8 cellular contexts compared by ENCODE assay signal in the genomic region with DNA sequence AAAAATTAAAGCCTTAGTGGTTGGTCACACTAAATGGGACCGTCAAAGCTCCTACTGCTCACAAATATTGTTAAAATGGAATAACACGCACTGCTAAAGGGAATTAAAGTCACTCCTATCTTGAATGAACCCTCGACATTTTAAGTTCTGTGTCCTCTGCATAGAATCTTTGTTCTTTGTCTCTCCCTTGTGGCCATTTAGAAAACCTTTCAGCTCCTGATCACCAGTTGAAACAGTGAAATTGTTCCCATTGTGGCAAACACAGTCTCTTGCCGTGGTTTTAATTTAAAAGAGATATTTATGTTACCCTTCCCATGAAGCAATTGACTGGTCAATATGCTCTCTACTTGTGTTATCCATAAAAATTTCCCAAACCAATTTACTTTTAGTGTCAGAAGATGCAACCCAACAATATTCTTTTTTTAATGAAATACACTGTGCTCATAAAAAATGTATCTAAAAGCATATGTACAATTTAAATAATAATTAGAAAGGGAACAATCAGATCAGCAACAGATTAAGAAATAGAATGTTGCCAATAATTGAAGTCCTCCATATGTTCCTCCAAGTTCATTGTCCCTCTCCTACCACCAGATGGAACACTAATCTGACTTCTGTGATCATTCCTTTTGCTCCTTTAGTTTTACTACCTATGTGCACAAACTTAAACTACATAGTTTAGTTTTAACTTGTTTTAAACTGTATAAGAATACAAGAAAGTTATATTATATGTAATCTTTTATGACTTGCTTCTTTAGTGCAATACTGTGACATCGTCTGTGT. TPM values are rescaled to one million over a fixed set of nuclear protein-coding genes. Genes with fewer than 3 reads are reported as not detected.
A peak's percentile ranks its signal among the peaks of the same experiment; 100 is the strongest.
DNase-seq lines count a peak whose midpoint lies in the region; ATAC-seq, FAIRE-seq and TF ChIP-seq lines count a peak whose summit lies in the region.
"Not testable (repeated sequence)": the region's sequence is repeated elsewhere in the genome, so short reads cannot be mapped to it uniquely, and the experiment has no call there.

No MANE protein-coding gene starts in this region.

- intact Hi-C loops in CD4-positive, alpha-beta memory T cell (cut with micrococcal nuclease) = not testable (repeated sequence)

- not testable (repeated sequence) for H3K79me2 ChIP-seq in keratinocyte (ENCODE audit: control insufficient read depth, insufficient read depth, low read length)

- H3K4me3 ChIP-seq in CD4-positive, alpha-beta memory T cell (ENCODE audit: low read length in 2 of 2); keratinocyte (ENCODE audit: control insufficient read depth in 2 of 3, extremely low read depth in 1 of 3, insufficient read depth in 2 of 3, low read depth in 1 of 3, low read length in 3 of 3); small intestine (ENCODE audit: low read depth in 1 of 2, low read length in 2 of 2): not testable (repeated sequence)

- peak overlapping the region in 3 of 7 donors; percentile 25 to 81 (median 35) for H3K27ac Mint-ChIP-seq in CD4-positive, alpha-beta memory T cell
- H3K27ac Mint-ChIP-seq in T-cell = not testable (repeated sequence)

- WGBS in small intestine, 3 donors = 21 to 27% (median 22%) methylated on average over 5 of the region's 5 CpGs

- not testable (repeated sequence) for H3K9me1 ChIP-seq in keratinocyte (ENCODE audit: control insufficient read depth, extremely low read depth, insufficient read depth, low read length)

- H3K4me1 ChIP-seq in CD4-positive, alpha-beta memory T cell (ENCODE audit: insufficient read depth, low read length); keratinocyte (ENCODE audit: control insufficient read depth, extremely low read depth, insufficient read depth, low read length); small intestine (ENCODE audit: control insufficient read depth in 2 of 2, insufficient read depth in 1 of 2, low read depth in 1 of 2, low read length in 1 of 2): not testable (repeated sequence)

- H2AFZ ChIP-seq in keratinocyte (ENCODE audit: control insufficient read depth, low read length) = not testable (repeated sequence)

- dilution Hi-C loops in keratinocyte (cut with MboI; ENCODE audit: extremely low pct_ligation_motif_present, low sequenced_read_pairs) = not testable (repeated sequence)

- not testable (repeated sequence) for FAIRE-seq in keratinocyte (lab: Jason Lieb, UNC)
- FAIRE-seq in small intestine (lab: Jason Lieb, UNC) = peak; percentile 86

- TF ChIP-seq CTCF in keratinocyte (optimal IDR thresholded peaks at IDR 0.05 in 1 of 3, IDR thresholded peaks at IDR 0.05 in 1 of 3, conservative IDR thresholded peaks at IDR 0.05 in 1 of 3; ENCODE audit: extremely low read depth in 1 of 3, insufficient read depth in 2 of 3, low read length in 3 of 3) = peak; percentile 10 to 52 (median 31)

- ATAC-seq in GM19035 (IDR thresholded peaks at IDR 0.05; ENCODE audit: unreplicated experiment) (peak; percentile 88), HG03045 (IDR thresholded peaks at IDR 0.05; ENCODE audit: unreplicated experiment) (peak; percentile 58), T-cell (replicated peaks in 1 of 4) (peak; percentile 49 to 87 (median 72))

- not testable (repeated sequence) for H3K4me2 ChIP-seq in keratinocyte (ENCODE audit: control insufficient read depth, extremely low read depth, insufficient read depth, low read depth, low read length)

- not testable (repeated sequence) for H3K4me1 Mint-ChIP-seq in CD4-positive, alpha-beta memory T cell; T-cell

- not testable (repeated sequence) for H3K9me3 Mint-ChIP-seq in CD4-positive, alpha-beta memory T cell; T-cell

- CTCF ChIA-PET in CD4-positive, alpha-beta memory T cell (lab: Charles Lee; ENCODE audit: partially characterized antibody) = interaction anchor here (0.8 to 2.9 kb wide), 8 partner anchors 8 to 655 kb away, joined by 3 to 18 read pairs (median 4); a partner anchor contains a TSS
- CTCF ChIA-PET in T-cell (lab: Charles Lee) = interaction anchor here (1.0 to 1.2 kb wide), 3 partner anchors 320 to 496 kb away, joined by 4 to 8 read pairs (median 4); no protein-coding TSS in a partner anchor

- H3K27me3 Mint-ChIP-seq in CD4-positive, alpha-beta memory T cell; T-cell: not testable (repeated sequence)

- peak in 4 of 5 donors; percentile 46 to 57 (median 48) for DNase-seq in CD4-positive, alpha-beta memory T cell
- DNase-seq in NCI-H1436 (lab: John Stamatoyannopoulos, UW) = peak; percentile 1
- DNase-seq in T-cell = peak in 2 of 34 experiments; percentile 2 to 7
- peak; percentile 81 for DNase-seq in dermis blood vessel endothelial cell
- not testable (repeated sequence) for DNase-seq in keratinocyte (ENCODE audit: low read depth, low spot score)
- peak; percentile 70 for DNase-seq in small intestine

- H3K27ac ChIP-seq in CD4-positive, alpha-beta memory T cell (ENCODE audit: low read depth, low read length); keratinocyte (ENCODE audit: control insufficient read depth, insufficient read depth, low read length); small intestine (ENCODE audit: low read depth in 1 of 2, low read length in 1 of 2): not testable (repeated sequence)

- POLR2A ChIA-PET in CD4-positive, alpha-beta memory T cell (lab: Charles Lee; ENCODE audit: partially characterized antibody) = interaction anchor here (1.7 kb wide), 1 partner anchor 164 kb away, joined by 4 read pairs; a partner anchor contains a TSS
- POLR2A ChIA-PET in T-cell (lab: Charles Lee) = not testable (repeated sequence)

- not testable (repeated sequence) for H3K27me3 ChIP-seq in CD4-positive, alpha-beta memory T cell (ENCODE audit: insufficient read depth, low read length); keratinocyte (ENCODE audit: control insufficient read depth, extremely low read depth, insufficient read depth, low read length); small intestine (ENCODE audit: control insufficient read depth in 2 of 2, insufficient read depth in 2 of 2, low read length in 2 of 2)

- not testable (repeated sequence) for H3K4me3 Mint-ChIP-seq in CD4-positive, alpha-beta memory T cell; T-cell

- not testable (repeated sequence) for H3K9ac ChIP-seq in keratinocyte (ENCODE audit: control insufficient read depth, extremely low read depth, insufficient read depth, low read length)

- not testable (repeated sequence) for H3K36me3 ChIP-seq in CD4-positive, alpha-beta memory T cell (ENCODE audit: insufficient read depth, low read length); keratinocyte (ENCODE audit: control insufficient read depth in 2 of 2, extremely low read depth in 1 of 2, insufficient read depth in 2 of 2, low read length in 2 of 2); small intestine (ENCODE audit: control insufficient read depth in 2 of 2, insufficient read depth in 2 of 2, low read length in 2 of 2)

- H4K20me1 ChIP-seq in keratinocyte (ENCODE audit: control insufficient read depth, extremely low read depth, insufficient read depth, low read length) = not testable (repeated sequence)

- not testable (repeated sequence) for H3K36me3 Mint-ChIP-seq in CD4-positive, alpha-beta memory T cell; T-cell

- H3K9me3 ChIP-seq in CD4-positive, alpha-beta memory T cell (ENCODE audit: control insufficient read depth in 1 of 2, low read length in 2 of 2); keratinocyte (ENCODE audit: control insufficient read depth, low read depth, low read length); small intestine (ENCODE audit: control insufficient read depth, low read depth): not testable (repeated sequence)

RNA-seq across cellular contexts. Expression of a gene that starts 20.3 kb away (rescaled TPM):
- total RNA-seq in CD4-positive, alpha-beta memory T cell = 1 to 10 TPM; 2.5 to 3.8 TPM
- polyA plus RNA-seq in CD4-positive, alpha-beta memory T cell = under 1 TPM in 1 of 2 donors, not detected in 1; 0.40 TPM
- total RNA-seq in T-cell (1 to 10 TPM; 1.1 to 2.2 (median 1.4) TPM), dermis blood vessel endothelial cell (0.42 and 0.68 TPM in 2 replicates)
- polyA plus RNA-seq in keratinocyte (0.04 TPM in 1 of 3 replicates, not detected in the others), small intestine (not detected)
- not detected for polyA plus RNA-seq in keratinocyte (2011; ENCODE audit: low read depth)
- not detected in 2 replicates for polyA plus RNA-seq in keratinocyte (2011; cell fraction: cytosol; rRNA removed)
- not detected in 2 replicates for polyA plus RNA-seq in keratinocyte (2011; cell fraction: nucleus; rRNA removed)
- polyA plus RNA-seq in keratinocyte (2012; ENCODE audit: low replicate concordance) = 0.14 TPM in 1 of 2 replicates, not detected in the other
- 0.36 to 0.46 TPM in 2 of 3 replicates, not detected in the other for polyA minus RNA-seq in keratinocyte
- polyA minus RNA-seq in keratinocyte (2011; cell fraction: cytosol; rRNA and poly(A)+ RNA removed) = not detected
- polyA minus RNA-seq in keratinocyte (2011; cell fraction: nucleus; rRNA and poly(A)+ RNA removed) = 0.31 TPM in 1 of 2 replicates, not detected in the other
